29 cellular contexts compared by ENCODE assay signal in the genomic region with DNA sequence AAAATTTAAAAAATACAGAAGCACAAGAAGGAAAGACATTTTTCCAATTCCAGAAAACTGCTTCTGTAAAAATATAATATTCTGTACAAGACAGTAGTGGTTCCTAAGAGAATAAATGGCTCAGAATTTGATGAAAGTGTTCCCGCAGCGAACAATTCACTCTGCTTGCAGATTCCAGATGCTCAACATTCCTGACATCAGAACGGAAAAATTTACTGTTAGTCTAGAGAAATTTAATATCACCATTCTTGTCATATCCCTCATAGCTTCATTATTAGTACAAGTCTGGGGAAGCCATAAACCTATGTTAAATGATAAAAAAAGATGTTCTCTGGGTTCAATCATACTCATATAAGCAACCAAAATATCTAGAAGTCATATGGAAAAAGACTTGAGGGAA.
DNase-seq lines count a peak whose midpoint lies in the region; ATAC-seq, FAIRE-seq and TF ChIP-seq lines count a peak whose summit lies in the region.
"Had no signal": no experiment of that assay in that cellular context is flagged by ENCODE, and none has a peak within 500 bp of the region (broad histone marks: within the 10 kb centered on the region; RNA-seq: fewer than 3 reads in every experiment).

No MANE protein-coding gene starts in this region.

- no peak overlapping the region for H3K4me3 Mint-ChIP-seq in CD4-positive, alpha-beta T cell
- H3K4me3 Mint-ChIP-seq: activated CD4-positive, alpha-beta memory T cell treated with anti-CD3 and anti-CD28 coated beads, Interleukin-2, amount 10 ng/mL, durations not matched to agents 7 days and 5 days; endodermal cell had no signal

- no peaks in the 10 kb centered on the region for H3K9me3 Mint-ChIP-seq in CD4-positive, alpha-beta T cell
- H3K9me3 Mint-ChIP-seq: activated CD4-positive, alpha-beta memory T cell treated with anti-CD3 and anti-CD28 coated beads, Interleukin-2, amount 10 ng/mL, durations not matched to agents 7 days and 5 days; endodermal cell had no signal

- no peak for ATAC-seq in CD4-positive, alpha-beta T cell (ENCODE audit: poor library complexity)
- no peak for ATAC-seq in GM18520 (IDR thresholded peaks at IDR 0.05; ENCODE audit: unreplicated experiment)
- ATAC-seq: activated CD4-positive, CD25-positive, alpha-beta regulatory T cell treated with anti-CD3 and anti-CD28 coated beads, Interleukin-2, amount 50 U/mL, for 24 hours; K562; lower lobe of right lung; mucosa of descending colon; right lobe of liver; Right ventricle myocardium inferior had no signal

- TF ChIP-seq CTCF in CD4-positive, alpha-beta T cell (IDR thresholded peaks at IDR 0.05): no peak

- H3K27me3 Mint-ChIP-seq in CD4-positive, alpha-beta T cell: no peaks in the 10 kb centered on the region
- H3K27me3 Mint-ChIP-seq: activated CD4-positive, alpha-beta memory T cell treated with anti-CD3 and anti-CD28 coated beads, Interleukin-2, amount 10 ng/mL, durations not matched to agents 7 days and 5 days had no signal

- no peak overlapping the region for H3K9ac ChIP-seq in adipocyte (ENCODE audit: low read length)
- H3K9ac ChIP-seq: BLaER1 had no signal

- H3K36me3 ChIP-seq in adipocyte (ENCODE audit: control insufficient read depth, insufficient read depth, low read length, severe bottlenecking): no peaks in the 10 kb centered on the region
- H3K36me3 ChIP-seq: BLaER1, breast epithelium, esophagus muscularis mucosa, lower lobe of right lung, right lobe of liver, transverse colon had no signal

- intact Hi-C loops in CD4-positive, alpha-beta T cell (cut with DNase I, micrococcal nuclease): no loop called here

- H3K27me3 ChIP-seq in adipocyte (replicated peaks; ENCODE audit: control insufficient read depth, insufficient read depth, low read length): peaks cover 25% of the 10 kb centered on the region
- no peaks in the 10 kb centered on the region for H3K27me3 ChIP-seq in CD4-positive, alpha-beta T cell (ENCODE audit: control insufficient read depth, insufficient read depth, low read length)
- H3K27me3 ChIP-seq: BLaER1, breast epithelium, esophagus muscularis mucosa, right lobe of liver, transverse colon had no signal

- H3K36me3 Mint-ChIP-seq in CD4-positive, alpha-beta T cell (ENCODE audit: low read depth): peaks cover 16% of the 10 kb centered on the region

- no peak overlapping the region for H3K27ac Mint-ChIP-seq in CD4-positive, alpha-beta T cell
- H3K27ac Mint-ChIP-seq: activated CD4-positive, alpha-beta memory T cell treated with anti-CD3 and anti-CD28 coated beads, Interleukin-2, amount 10 ng/mL, durations not matched to agents 7 days and 5 days; endodermal cell had no signal

- CTCF ChIA-PET in CD4-positive, alpha-beta T cell (lab: Charles Lee): interaction anchor here (2.0 kb wide), 1 partner anchor 22 kb away, joined by 5 read pairs; no protein-coding TSS in a partner anchor

- H3K4me3 ChIP-seq in adipocyte (ENCODE audit: low read length): no peak overlapping the region
- H3K4me3 ChIP-seq: BLaER1, breast epithelium, coronary artery, esophagus muscularis mucosa, K562, lower lobe of right lung, mucosa of descending colon, right lobe of liver, transverse colon had no signal

- no peak overlapping the region for H3K27ac ChIP-seq in CD4-positive, alpha-beta T cell (ENCODE audit: low read depth, low read length)
- H3K27ac ChIP-seq: BLaER1, breast epithelium, coronary artery, esophagus muscularis mucosa, lower lobe of right lung, right lobe of liver, transverse colon had no signal

- DNase-seq in GM04503 (ENCODE audit: low read depth) (peak; percentile 33), adipocyte (ENCODE audit: low read depth) (peak; percentile 60), iris pigment epithelial cell (ENCODE audit: low read depth) (peak; percentile 75), urothelium cell line (ENCODE audit: low spot score) (peak; percentile 20), NCI-H187 (lab: John Stamatoyannopoulos, UW) (no peak), NCI-H187 treated with DMSO at 0.1 percent for 48 hours (lab: John Stamatoyannopoulos, UW) (no peak)
- DNase-seq in CD4-positive, alpha-beta T cell: no peak
- DNase-seq: activated CD4-positive, alpha-beta memory T cell treated with anti-CD3 and anti-CD28 coated beads, Interleukin-2, amount 10 ng/mL, durations not matched to agents 7 days and 5 days; activated effector memory CD4-positive, alpha-beta T cell treated with anti-CD3 and anti-CD28 coated beads, Interleukin-2, amount 50 U/mL, for 16 hours; endodermal cell; lower lobe of right lung; mucosa of descending colon; NCI-H1417 treated with DMSO at 0.1 percent for 48 hours; NCI-H2107; NCI-H446; OCI-M1; posterior cingulate gyrus; right lobe of liver; stimulated activated CD8-positive, alpha-beta memory T cell treated with anti-CD3 and anti-CD28 coated beads, Interleukin-4, amount 100 ng/mL, for 48 hours; transverse colon had no signal

- POLR2A ChIA-PET in CD4-positive, alpha-beta T cell (lab: Charles Lee): no interaction called here

- H3K4me1 ChIP-seq in adipocyte (ENCODE audit: control insufficient read depth, insufficient read depth, low read length): no peaks in the 10 kb centered on the region
- H3K4me1 ChIP-seq: breast epithelium, lower lobe of right lung, right lobe of liver had no signal

- no peak for FAIRE-seq in urothelium cell line (lab: Jason Lieb, UNC)
- FAIRE-seq: K562, keratinocyte had no signal

- H3K4me1 Mint-ChIP-seq in CD4-positive, alpha-beta T cell (ENCODE audit: low read depth): peaks cover 50% of the 10 kb centered on the region

- H3K9me3 ChIP-seq in adipocyte (ENCODE audit: control insufficient read depth, low read length): no peaks in the 10 kb centered on the region
- no peaks in the 10 kb centered on the region for H3K9me3 ChIP-seq in CD4-positive, alpha-beta T cell (ENCODE audit: control insufficient read depth, low read length)
- H3K9me3 ChIP-seq: BLaER1, breast epithelium, esophagus muscularis mucosa, lower lobe of right lung, mucosa of descending colon, right lobe of liver, transverse colon had no signal

Comparison
In these comparisons a context has a peak if more than half of its experiments do, and no peak if none do; other contexts are left out.
1. DNase-seq: peak in GM04503 (single experiment), adipocyte (single experiment), iris pigment epithelial cell (single experiment) and urothelium cell line (single experiment); none in CD4-positive, alpha-beta T cell (0 of 10), NCI-H187 (0 of 2) and NCI-H187 treated with DMSO at 0.1 percent for 48 hours (single experiment).